ENCODE assay signal across 35 cellular contexts in the genomic region with DNA sequence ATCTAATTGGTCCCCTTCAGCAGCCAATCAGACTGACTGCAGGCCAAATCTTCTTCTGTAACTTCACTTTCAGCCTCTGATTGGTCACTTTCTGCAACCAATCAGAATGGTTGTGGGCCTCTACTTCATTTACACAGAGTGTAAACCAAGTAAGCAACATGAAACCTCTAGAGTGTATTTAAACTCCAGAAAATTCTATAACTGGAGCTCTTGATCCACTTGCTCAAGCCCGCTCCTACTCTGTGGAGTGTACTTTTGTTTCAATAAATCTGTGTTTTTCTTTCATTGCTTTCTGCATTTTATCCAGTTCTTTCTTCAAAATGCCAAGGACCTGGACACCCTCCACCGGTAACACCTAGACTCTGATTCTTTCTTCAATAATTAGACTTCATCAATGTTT.
DNase-seq lines count a peak whose midpoint lies in the region; ATAC-seq, FAIRE-seq and TF ChIP-seq lines count a peak whose summit lies in the region.
"Had no signal": no experiment of that assay in that cellular context is flagged by ENCODE, and none has a peak within 500 bp of the region (broad histone marks: within the 10 kb centered on the region; RNA-seq: fewer than 3 reads in every experiment).

No MANE protein-coding gene starts in this region.

- no peak for ATAC-seq in HepG2
- no peak for ATAC-seq in right lobe of liver
- ATAC-seq in upper lobe of left lung (ENCODE audit: low FRiP score in 2 of 2): no peak
- ATAC-seq: A549; CD8-positive, alpha-beta T cell had no signal

- DNase-seq in HepG2 (ENCODE audit: low spot score): no peak
- DNase-seq in right lobe of liver: no peak
- DNase-seq in NAMALWA (ENCODE audit: low spot score): peak; percentile 25
- DNase-seq in adipocyte (ENCODE audit: low read depth): no peak
- peak; percentile 36 for DNase-seq in testis
- no peak for DNase-seq in WERI-Rb-1
- DNase-seq in upper lobe of left lung: no peak
- no peak for DNase-seq in midbrain (lab: John Stamatoyannopoulos, UW)
- DNase-seq: 8988T; ACHN; AML-193; BE2C; C1 segment of cervical spinal cord; Caco-2; Calu3; CD4-positive, alpha-beta memory T cell; CD4-positive, alpha-beta T cell; CD4-positive, CD25-positive, alpha-beta regulatory T cell; CD8-positive, alpha-beta memory T cell; CD8-positive, alpha-beta T cell; COR-L47; DMS 273 treated with DMSO at 0.1 percent for 48 hours; DMS153; DMS53; DMS79; DMS79 treated with DMSO at 0.1 percent for 48 hours; DND-41; EL had no signal

- H3K79me2 ChIP-seq in HepG2 (ENCODE audit: insufficient read depth, low read length): no peaks in the 10 kb centered on the region

- H2AFZ ChIP-seq in HepG2 (ENCODE audit: low read length): no peak overlapping the region

- intact Hi-C loops in HepG2 (cut with micrococcal nuclease; ENCODE audit: unreplicated experiment) (no loop called here), right lobe of liver (cut with DNase I) (no loop called here), testis (cut with DNase I; ENCODE audit: low total_unique reads) (no loop called here)

- TF ChIP-seq CTCF in HepG2 (CRISPR knock-in tag; IDR thresholded peaks at IDR 0.05) (no peak), right lobe of liver (IDR thresholded peaks at IDR 0.05) (no peak), testis (IDR thresholded peaks at IDR 0.05) (no peak), WERI-Rb-1 (IDR thresholded peaks at IDR 0.05; ENCODE audit: low read depth, low read length) (no peak), upper lobe of left lung (IDR thresholded peaks at IDR 0.05) (no peak)

- H4K20me1 ChIP-seq in HepG2 (ENCODE audit: insufficient read depth, low read length): no peaks in the 10 kb centered on the region
- H4K20me1 ChIP-seq: BLaER1; BLaER1 treated with 17β-estradiol and CSF1 and Interleukin-3, amounts not matched to agents 10 nM and 100 nM had no signal

- no peak overlapping the region for H3K27ac ChIP-seq in HepG2 (ENCODE audit: extremely low read length, insufficient read depth, low read length)
- H3K27ac ChIP-seq in right lobe of liver: no peak overlapping the region
- H3K27ac ChIP-seq in testis: no peak overlapping the region
- no peak overlapping the region for H3K27ac ChIP-seq in WERI-Rb-1
- H3K27ac ChIP-seq in upper lobe of left lung: no peak overlapping the region
- H3K27ac ChIP-seq: 22Rv1; A549; BLaER1; BLaER1 treated with 17β-estradiol and CSF1 and Interleukin-3, amounts not matched to agents 10 nM and 100 nM; C4-2B had no signal

- FAIRE-seq in HepG2 (lab: Jason Lieb, UNC): no peak
- FAIRE-seq: A204.1, A549, D721Med had no signal

- H3K9me3 ChIP-seq in HepG2 (ENCODE audit: low read length) (peaks cover 6% of the 10 kb centered on the region), right lobe of liver (no peaks in the 10 kb centered on the region), adipocyte (ENCODE audit: control insufficient read depth, low read length) (peaks cover 10% of the 10 kb centered on the region), testis (no peaks in the 10 kb centered on the region), WERI-Rb-1 (ENCODE audit: severe bottlenecking) (no peaks in the 10 kb centered on the region), upper lobe of left lung (peaks cover 0 to 7% (median 0%) of the 10 kb centered on the region in 4 donors)
- H3K9me3 ChIP-seq: A549, BE2C had no signal

- no peaks in the 10 kb centered on the region for H3K27me3 ChIP-seq in HepG2 (ENCODE audit: control insufficient read depth in 1 of 2, insufficient read depth in 2 of 2, low read length in 2 of 2)
- no peaks in the 10 kb centered on the region for H3K27me3 ChIP-seq in right lobe of liver
- no peaks in the 10 kb centered on the region for H3K27me3 ChIP-seq in adipocyte (replicated peaks; ENCODE audit: control insufficient read depth, insufficient read depth, low read length)
- no peaks in the 10 kb centered on the region for H3K27me3 ChIP-seq in testis
- no peaks in the 10 kb centered on the region for H3K27me3 ChIP-seq in WERI-Rb-1 (ENCODE audit: insufficient read depth, low read depth, severe bottlenecking)
- no peaks in the 10 kb centered on the region for H3K27me3 ChIP-seq in upper lobe of left lung
- H3K27me3 ChIP-seq: BE2C; BLaER1; BLaER1 treated with 17β-estradiol and CSF1 and Interleukin-3, amounts not matched to agents 10 nM and 100 nM had no signal

- TF ChIP-seq EP300 in HepG2 (IDR thresholded peaks at IDR 0.05; ENCODE audit: low read depth in 2 of 2, low read length in 2 of 2) (no peak), HepG2 (CRISPR knock-in tag; IDR thresholded peaks at IDR 0.05; ENCODE audit: borderline replicate concordance) (no peak), upper lobe of left lung (IDR thresholded peaks at IDR 0.05) (no peak)

- in situ Hi-C loops in HepG2 (cut with HindIII; ENCODE audit: extremely low pct_ligation_motif_present, low pct_unique_long_range_greater_than_20kb): no loop called here

- TF ChIP-seq POLR2A in HepG2 (IDR thresholded peaks at IDR 0.05; ENCODE audit: insufficient read depth in 1 of 2, low read depth in 2 of 2, low read length in 2 of 2) (no peak), right lobe of liver (IDR thresholded peaks at IDR 0.05) (no peak), testis (IDR thresholded peaks at IDR 0.05) (no peak), upper lobe of left lung (IDR thresholded peaks at IDR 0.05) (no peak)

- no peak for TF ChIP-seq RAD21 in HepG2 (CRISPR knock-in tag; IDR thresholded peaks at IDR 0.05)

- 12% methylated on average over 2 of the region's 2 CpGs for WGBS in HepG2 (ENCODE audit: low lambda C conversion rate)
- WGBS in right lobe of liver (ENCODE audit: insufficient coverage, low coverage, low lambda C conversion rate, missing lambda C conversion rate): 68% methylated on average over 2 of the region's 2 CpGs
- 96 to 97% methylated on average over 2 of the region's 2 CpGs for WGBS in testis, 2 donors
- WGBS in upper lobe of left lung, 2 donors: 61 to 95% methylated on average over 2 of the region's 2 CpGs

- BruUV-seq in HepG2 (replicated peaks; lab: Mats Ljungman, UMichigan): no TSS peak

- CTCF ChIA-PET in HepG2 (lab: Yijun Ruan, JAX; ENCODE audit: low intra/inter-chr PET ratio, low total read pairs): no interaction called here

- POLR2A ChIA-PET in HepG2 (lab: Yijun Ruan, JAX): no interaction called here

- H3K9ac ChIP-seq in HepG2 (ENCODE audit: insufficient read depth, low read depth, low read length) (no peak overlapping the region), adipocyte (ENCODE audit: low read length) (no peak overlapping the region)
- H3K9ac ChIP-seq: BLaER1; BLaER1 treated with 17β-estradiol and CSF1 and Interleukin-3, amounts not matched to agents 10 nM and 100 nM had no signal

- H3K36me3 ChIP-seq in HepG2 (replicated peaks in 1 of 2; ENCODE audit: control insufficient read depth in 1 of 2, insufficient read depth in 2 of 2, low read length in 2 of 2) (no peaks in the 10 kb centered on the region), right lobe of liver (no peaks in the 10 kb centered on the region), adipocyte (ENCODE audit: control insufficient read depth, insufficient read depth, low read length, severe bottlenecking) (peaks cover 6% of the 10 kb centered on the region), testis (ENCODE audit: low read depth, missing control alignments) (no peaks in the 10 kb centered on the region), WERI-Rb-1 (no peaks in the 10 kb centered on the region), upper lobe of left lung (no peaks in the 10 kb centered on the region)
- H3K36me3 ChIP-seq: BLaER1; BLaER1 treated with 17β-estradiol and CSF1 and Interleukin-3, amounts not matched to agents 10 nM and 100 nM had no signal

- H3K4me2 ChIP-seq in HepG2 (ENCODE audit: low read depth, low read length): no peak overlapping the region
- H3K4me2 ChIP-seq: A549; BLaER1; BLaER1 treated with 17β-estradiol and CSF1 and Interleukin-3, amounts not matched to agents 10 nM and 100 nM had no signal

- H3K4me1 ChIP-seq in HepG2 (ENCODE audit: insufficient read depth, low read length): no peaks in the 10 kb centered on the region
- H3K4me1 ChIP-seq in right lobe of liver: no peaks in the 10 kb centered on the region
- peaks cover 25% of the 10 kb centered on the region for H3K4me1 ChIP-seq in adipocyte (ENCODE audit: control insufficient read depth, insufficient read depth, low read length)
- no peaks in the 10 kb centered on the region for H3K4me1 ChIP-seq in testis
- no peaks in the 10 kb centered on the region for H3K4me1 ChIP-seq in upper lobe of left lung
- H3K4me1 ChIP-seq: A549, BLaER1, Caco-2 had no signal

- H3K4me3 ChIP-seq in HepG2 (replicated peaks in 1 of 3; ENCODE audit: insufficient read depth in 1 of 3, low read depth in 2 of 3, low read length in 3 of 3) (no peak overlapping the region), right lobe of liver (no peak overlapping the region), adipocyte (ENCODE audit: low read length) (peak overlapping the region; percentile 24), testis (no peak overlapping the region), WERI-Rb-1 (ENCODE audit: low read depth, low read length) (no peak overlapping the region), upper lobe of left lung (no peak overlapping the region)
- H3K4me3 ChIP-seq: A549; BLaER1; BLaER1 treated with 17β-estradiol and CSF1 and Interleukin-3, amounts not matched to agents 10 nM and 100 nM had no signal

TF ChIP-seq in HepG2, 621 proteins besides CTCF, POLR2A, EP300 and RAD21 (continues in another document):
- TF ChIP-seq ZNF20 (CRISPR knock-in tag; IDR thresholded peaks at IDR 0.05): peak; percentile 99
- no peak for TF ChIP-seq ZNF768 (CRISPR knock-in tag; IDR thresholded peaks at IDR 0.05)
- TF ChIP-seq, protein P1, sequence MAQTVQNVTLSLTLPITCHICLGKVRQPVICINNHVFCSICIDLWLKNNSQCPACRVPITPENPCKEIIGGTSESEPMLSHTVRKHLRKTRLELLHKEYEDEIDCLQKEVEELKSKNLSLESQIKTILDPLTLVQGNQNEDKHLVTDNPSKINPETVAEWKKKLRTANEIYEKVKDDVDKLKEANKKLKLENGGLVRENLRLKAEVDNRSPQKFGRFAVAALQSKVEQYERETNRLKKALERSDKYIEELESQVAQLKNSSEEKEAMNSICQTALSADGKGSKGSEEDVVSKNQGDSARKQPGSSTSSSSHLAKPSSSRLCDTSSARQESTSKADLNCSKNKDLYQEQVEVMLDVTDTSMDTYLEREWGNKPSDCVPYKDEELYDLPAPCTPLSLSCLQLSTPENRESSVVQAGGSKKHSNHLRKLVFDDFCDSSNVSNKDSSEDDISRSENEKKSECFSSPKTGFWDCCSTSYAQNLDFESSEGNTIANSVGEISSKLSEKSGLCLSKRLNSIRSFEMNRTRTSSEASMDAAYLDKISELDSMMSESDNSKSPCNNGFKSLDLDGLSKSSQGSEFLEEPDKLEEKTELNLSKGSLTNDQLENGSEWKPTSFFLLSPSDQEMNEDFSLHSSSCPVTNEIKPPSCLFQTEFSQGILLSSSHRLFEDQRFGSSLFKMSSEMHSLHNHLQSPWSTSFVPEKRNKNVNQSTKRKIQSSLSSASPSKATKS (CRISPR knock-in tag; IDR thresholded peaks at IDR 0.05): no peak

Comparison
In these comparisons a context has a peak if more than half of its experiments do, and no peak if none do; other contexts are left out.
1. DNase-seq: peak in NAMALWA (single experiment) and testis (single experiment); none in HepG2 (single experiment), right lobe of liver (0 of 3), adipocyte (single experiment), WERI-Rb-1 (single experiment), upper lobe of left lung (0 of 2) and midbrain (single experiment).